In the genomic region with DNA sequence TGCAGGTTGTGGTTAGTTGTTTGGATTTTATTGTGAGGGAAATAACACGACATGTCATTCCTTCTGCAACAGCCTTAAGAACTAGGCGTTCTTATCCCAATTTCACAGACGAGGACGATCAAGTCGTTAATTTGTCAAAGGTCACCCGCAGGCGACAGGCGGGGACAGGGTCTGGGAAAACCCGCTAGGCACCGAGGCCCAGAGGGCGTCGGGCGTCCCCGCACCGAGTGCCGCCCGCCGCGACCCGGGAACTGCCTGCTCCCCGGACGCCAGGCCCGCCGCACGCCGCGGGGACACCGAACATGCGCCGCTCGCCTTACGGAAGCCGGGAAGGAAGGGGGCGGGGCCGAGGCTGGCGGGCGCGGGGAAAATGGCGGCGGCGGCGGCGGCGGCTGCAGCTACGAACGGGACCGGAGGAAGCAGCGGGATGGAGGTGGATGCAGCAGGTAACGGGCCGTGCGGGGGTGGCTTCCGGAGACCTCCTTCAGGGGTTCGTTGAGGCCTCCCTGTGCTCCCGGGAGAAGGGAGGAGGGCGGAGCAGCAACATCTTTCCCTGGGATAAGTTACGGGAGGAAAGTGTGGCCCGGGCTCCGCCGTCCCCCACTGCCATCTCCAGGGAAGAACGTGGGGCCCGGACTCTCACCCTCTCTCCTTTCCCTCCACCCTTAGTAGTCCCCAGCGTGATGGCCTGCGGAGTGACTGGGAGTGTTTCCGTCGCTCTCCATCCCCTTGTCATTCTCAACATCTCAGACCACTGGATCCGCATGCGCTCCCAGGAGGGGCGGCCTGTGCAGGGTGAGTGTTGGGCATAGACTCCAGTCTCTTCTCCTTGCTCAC, we compare ENCODE assay signal across 8 cellular contexts. TPM values are rescaled to one million over a fixed set of nuclear protein-coding genes. Genes with fewer than 3 reads are reported as not detected.
A peak's percentile ranks its signal among the peaks of the same experiment; 100 is the strongest.
DNase-seq lines count a peak whose midpoint lies in the region; ATAC-seq, FAIRE-seq and TF ChIP-seq lines count a peak whose summit lies in the region.

Gene COPS6 (plus strand): TSS at position 349 of the 837 bp plus-strand sequence. CDS start 22 bp downstream, at position 371.

- peaks cover 4% of the 10 kb centered on the region for H3K79me2 ChIP-seq in neural cell (replicated peaks; ENCODE audit: insufficient read depth, low read length)

- peak within 1 kb of the TSS; percentile 82 for H3K9ac ChIP-seq in neural cell (ENCODE audit: low read length)

- peak within 1 kb of the TSS; percentile 69 for H3K4me3 ChIP-seq in A549
- peak within 1 kb of the TSS; percentile 95 for H3K4me3 ChIP-seq in fibroblast of villous mesenchyme (ENCODE audit: low read depth, low read length)
- H3K4me3 ChIP-seq in neural cell (ENCODE audit: low read length), result peak within 1 kb of the TSS; percentile 90

- peaks cover 10 to 20% (median 14%) of the 10 kb centered on the region in 3 donors for H3K4me1 Mint-ChIP-seq in IgD-negative memory B cell
- H3K4me1 Mint-ChIP-seq in stimulated activated naive CD8-positive, alpha-beta T cell treated with anti-CD3 and anti-CD28 coated beads, Interleukin-15, Interleukin-2, amounts not matched to agents 100 ng/mL and 50 ng/mL, for 24 hours (ENCODE audit: low read depth), result peaks cover 50% of the 10 kb centered on the region

- H3K9me3 Mint-ChIP-seq in IgD-negative memory B cell, result no peaks in the 10 kb centered on the region
- H3K9me3 Mint-ChIP-seq in stimulated activated naive CD8-positive, alpha-beta T cell treated with anti-CD3 and anti-CD28 coated beads, Interleukin-15, Interleukin-2, amounts not matched to agents 100 ng/mL and 50 ng/mL, for 24 hours, result no peaks in the 10 kb centered on the region

- H3K27ac ChIP-seq in A549 (peak within 1 kb of the TSS; percentile 88 to 94), RWPE1 (peak within 1 kb of the TSS; percentile 85), neural cell (ENCODE audit: low read length) (peak within 1 kb of the TSS; percentile 83)

- ATAC-seq in A549, result peak; percentile 41 to 44

- TF ChIP-seq EP300 in A549 (IDR thresholded peaks at IDR 0.05) (no peak), neural cell (conservative IDR thresholded peaks at IDR 0.05; ENCODE audit: poor library complexity, severe bottlenecking) (peak; percentile 57)

- TF ChIP-seq RAD21 in A549 (conservative IDR thresholded peaks at IDR 0.05 in 1 of 2, IDR thresholded peaks at IDR 0.05 in 1 of 2), result no peak
- TF ChIP-seq RAD21 in neural cell (conservative IDR thresholded peaks at IDR 0.05), result no peak

- no peaks in the 10 kb centered on the region for H3K27me3 ChIP-seq in neural cell (ENCODE audit: insufficient read depth, low read depth, low read length)

- H3K36me3 ChIP-seq in neural cell (ENCODE audit: insufficient read depth, low read length), result no peaks in the 10 kb centered on the region

- TF ChIP-seq POLR2A in A549 (IDR thresholded peaks at IDR 0.05; ENCODE audit: low read length), result peak; percentile 92

- H3K9me3 ChIP-seq in A549, result no peaks in the 10 kb centered on the region
- H3K9me3 ChIP-seq in neural cell (ENCODE audit: low read length), result no peaks in the 10 kb centered on the region

- no peaks in the 10 kb centered on the region for H3K36me3 Mint-ChIP-seq in IgD-negative memory B cell
- peaks cover 35% of the 10 kb centered on the region for H3K36me3 Mint-ChIP-seq in stimulated activated naive CD8-positive, alpha-beta T cell treated with anti-CD3 and anti-CD28 coated beads, Interleukin-15, Interleukin-2, amounts not matched to agents 100 ng/mL and 50 ng/mL, for 24 hours (ENCODE audit: low read depth)

- H3K4me2 ChIP-seq in A549 (peak within 1 kb of the TSS; percentile 86), neural cell (ENCODE audit: low read length) (peak within 1 kb of the TSS; percentile 66)

- H3K27me3 Mint-ChIP-seq in IgD-negative memory B cell, result peaks cover 2% of the 10 kb centered on the region
- no peaks in the 10 kb centered on the region for H3K27me3 Mint-ChIP-seq in stimulated activated naive CD8-positive, alpha-beta T cell treated with anti-CD3 and anti-CD28 coated beads, Interleukin-15, Interleukin-2, amounts not matched to agents 100 ng/mL and 50 ng/mL, for 24 hours

- FAIRE-seq in A549 (lab: Jason Lieb, UNC), result no peak
- peak; percentile 70 for FAIRE-seq in GM18507 (lab: Jason Lieb, UNC)

- peak within 1 kb of the TSS; percentile 54 for H2AFZ ChIP-seq in neural cell (ENCODE audit: low read depth, low read length)

- no peaks in the 10 kb centered on the region for H3K9me2 ChIP-seq in neural cell (ENCODE audit: insufficient read depth, low read length)

- peak within 1 kb of the TSS; percentile 94 to 99 (median 95) for H3K27ac Mint-ChIP-seq in IgD-negative memory B cell
- H3K27ac Mint-ChIP-seq in stimulated activated naive CD8-positive, alpha-beta T cell treated with anti-CD3 and anti-CD28 coated beads, Interleukin-15, Interleukin-2, amounts not matched to agents 100 ng/mL and 50 ng/mL, for 24 hours, result peak within 1 kb of the TSS; percentile 97

- TF ChIP-seq CTCF in A549 (IDR thresholded peaks at IDR 0.05), result no peak
- no peak for TF ChIP-seq CTCF in RWPE1 (conservative IDR thresholded peaks at IDR 0.05; ENCODE audit: low read depth)
- TF ChIP-seq CTCF in fibroblast of villous mesenchyme (IDR thresholded peaks at IDR 0.05; ENCODE audit: insufficient read depth, low read depth, low read length), result no peak
- no peak for TF ChIP-seq CTCF in neural cell (IDR thresholded peaks at IDR 0.05; ENCODE audit: poor library complexity, severe bottlenecking)

- peak within 1 kb of the TSS; percentile 84 to 95 (median 94) for H3K4me3 Mint-ChIP-seq in IgD-negative memory B cell
- H3K4me3 Mint-ChIP-seq in stimulated activated naive CD8-positive, alpha-beta T cell treated with anti-CD3 and anti-CD28 coated beads, Interleukin-15, Interleukin-2, amounts not matched to agents 100 ng/mL and 50 ng/mL, for 24 hours, result peak within 1 kb of the TSS; percentile 90

- peaks cover 14% of the 10 kb centered on the region for H3K4me1 ChIP-seq in A549

- POLR2A ChIA-PET in A549 (lab: Yijun Ruan, JAX) (interaction anchor here (0.6 to 4.8 kb wide), 3 partner anchors 13 to 340 kb away, joined by 3 to 46 read pairs (median 3); partner anchors contain the start of genes AP4M1, MCM7 and ZCWPW1), RWPE1 (lab: Yijun Ruan, JAX; ENCODE audit: low non-redundant PET) (interaction anchor here (1.5 kb wide), 1 partner anchor 12 kb away, joined by 4 read pairs; no protein-coding TSS in a partner anchor)

- H3F3A ChIP-seq in neural cell (ENCODE audit: insufficient read depth, low read length, poor library complexity, severe bottlenecking), result no peaks in the 10 kb centered on the region

- no peaks in the 10 kb centered on the region for H4K20me1 ChIP-seq in neural cell (ENCODE audit: insufficient read depth)

- peak; percentile 69 to 88 for DNase-seq in A549 (ENCODE audit: low read depth in 1 of 2, low spot score in 1 of 2)
- peak; percentile 74 for DNase-seq in GM18507 (ENCODE audit: extremely low spot score, insufficient read length, low read depth)
- peak; percentile 59 for DNase-seq in RWPE1 (ENCODE audit: low spot score)
- DNase-seq in activated gamma-delta T cell (lab: John Stamatoyannopoulos, UW), result peak; percentile 82
- peak; percentile 82 for DNase-seq in fibroblast of villous mesenchyme (ENCODE audit: low read depth)

- CTCF ChIA-PET in A549 (lab: Yijun Ruan, JAX), result interaction anchor here (1.0 to 1.9 kb wide), 2 partner anchors 13 to 95 kb away, joined by 3 to 4 read pairs; partner anchors contain the start of gene AP4M1
- CTCF ChIA-PET in RWPE1 (lab: Yijun Ruan, JAX), result no interaction called here

- WGBS in A549 (ENCODE audit: missing lambda C conversion rate), result 2% methylated on average over 29 of the region's 68 CpGs

TF ChIP-seq in A549, 52 proteins besides CTCF, POLR2A, EP300 and RAD21 (continues in another document):
- TF ChIP-seq RNF2 (IDR thresholded peaks at IDR 0.05; ENCODE audit: borderline replicate concordance, low read depth) (peak; percentile 96), KDM5A (IDR thresholded peaks at IDR 0.05) (peak; percentile 66), ATOH8 (CRISPR knock-in tag; IDR thresholded peaks at IDR 0.05; ENCODE audit: low read depth) (peak; percentile 98), HDAC2 (IDR thresholded peaks at IDR 0.05) (peak; percentile 57; the same call in 1 of the 2 replicates), MYC (IDR thresholded peaks at IDR 0.05; ENCODE audit: borderline replicate concordance, low read length) (no peak)

TF ChIP-seq in neural cell, 6 proteins besides CTCF, POLR2A, EP300 and RAD21 (continues in another document):
- TF ChIP-seq SMC3 (conservative IDR thresholded peaks at IDR 0.05; ENCODE audit: poor library complexity) (peak; percentile 24), POLR2AphosphoS5 (IDR thresholded peaks at IDR 0.05) (peak; percentile 92), EZH2 (IDR thresholded peaks at IDR 0.05; ENCODE audit: borderline replicate concordance, insufficient read depth, low read length, poor library complexity, severe bottlenecking) (no peak), MXI1 (conservative IDR thresholded peaks at IDR 0.05; ENCODE audit: poor library complexity, severe bottlenecking) (peak; percentile 95)

RNA-seq across cellular contexts. Expression of gene COPS6, which starts in this region (rescaled TPM):
- 190 and 192 TPM in 2 replicates for polyA plus RNA-seq in A549 (2011; rRNA removed)
- 284 TPM in 2 replicates for polyA plus RNA-seq in A549 (2012; cell fraction: cytosol; rRNA removed)
- polyA plus RNA-seq in A549 (2012; cell fraction: nucleus; rRNA removed), result 142 and 159 TPM in 2 replicates
- 205 to 295 TPM (median 219 TPM) in 3 replicates for polyA plus RNA-seq in A549 (2017; fragmentation: RNase III; extraction: RNeasy Plus Mini Kit Qiagen cat#74134 plus additional on column Dnase treatment)
- 225 and 256 TPM in 2 replicates for polyA minus RNA-seq in A549 (2011; rRNA and poly(A)+ RNA removed)
- 121 TPM for polyA plus RNA-seq in IgD-negative memory B cell
- total RNA-seq in fibroblast of villous mesenchyme, result 104 and 113 TPM in 2 replicates
- 57.1 and 89.2 TPM in 2 replicates for polyA plus RNA-seq in neural cell
- 29.9 and 38.2 TPM in 2 replicates for polyA minus RNA-seq in neural cell

Comparison
In these comparisons a context has a peak if more than half of its experiments do, and no peak if none do; other contexts are left out.
1. Peak in every context shown above with its lines: DNase-seq, ATAC-seq, H3K4me3 ChIP-seq and H3K27ac ChIP-seq.